1 cellular context compared by ENCODE assay signal in the genomic region with DNA sequence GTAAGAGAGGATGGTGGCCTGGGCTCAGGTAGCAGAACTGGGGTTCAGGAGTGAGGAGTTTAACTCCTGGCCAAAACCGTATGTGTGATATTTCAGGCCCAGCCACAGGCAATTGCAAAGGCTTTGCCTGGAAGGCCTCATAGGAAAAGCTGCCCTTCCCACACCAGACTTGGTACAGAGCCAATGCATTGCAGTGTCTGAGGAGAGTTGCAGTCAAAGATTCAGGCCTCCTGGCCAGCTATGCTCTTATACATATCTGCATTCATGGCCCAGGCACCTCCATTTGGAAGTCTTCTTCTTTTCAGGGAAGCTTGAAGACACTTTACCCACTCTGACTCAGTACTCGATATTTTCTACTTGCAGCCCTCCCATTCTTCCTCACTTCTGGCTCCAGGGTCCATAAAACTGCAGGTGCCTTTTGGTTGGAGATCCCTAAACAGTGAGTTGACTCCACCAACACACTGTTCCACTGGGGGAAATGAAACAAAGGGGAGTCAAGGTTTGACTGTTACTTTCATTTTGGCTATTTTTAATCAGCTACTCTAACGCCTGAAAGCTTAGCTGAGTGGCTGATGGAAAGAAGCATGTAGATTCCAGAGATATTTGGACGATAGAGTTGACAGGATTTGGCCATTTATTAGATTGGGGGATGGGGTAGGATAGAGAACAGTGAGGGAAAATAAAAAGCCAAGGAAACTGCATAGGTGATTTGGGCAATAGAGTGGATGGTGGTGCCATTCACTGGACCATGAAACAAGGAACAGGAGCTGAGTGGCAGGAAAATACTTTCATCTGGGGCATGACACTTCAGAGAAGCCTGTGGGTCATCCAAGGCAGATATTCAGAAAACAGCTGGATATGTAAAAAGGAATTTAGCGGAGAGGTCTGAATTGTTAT.
TF ChIP-seq lines count a peak whose summit lies in the region.

No MANE protein-coding gene starts in this region.

TF ChIP-seq in GM12878, 131 proteins besides CTCF, POLR2A, EP300 and RAD21 (continued from another document and continues in another):
- TF ChIP-seq RUNX3 (IDR thresholded peaks at IDR 0.05; ENCODE audit: low read length): peak; percentile 67
- peak; percentile 96 for TF ChIP-seq JUNB (IDR thresholded peaks at IDR 0.05)
- TF ChIP-seq, protein P1, sequence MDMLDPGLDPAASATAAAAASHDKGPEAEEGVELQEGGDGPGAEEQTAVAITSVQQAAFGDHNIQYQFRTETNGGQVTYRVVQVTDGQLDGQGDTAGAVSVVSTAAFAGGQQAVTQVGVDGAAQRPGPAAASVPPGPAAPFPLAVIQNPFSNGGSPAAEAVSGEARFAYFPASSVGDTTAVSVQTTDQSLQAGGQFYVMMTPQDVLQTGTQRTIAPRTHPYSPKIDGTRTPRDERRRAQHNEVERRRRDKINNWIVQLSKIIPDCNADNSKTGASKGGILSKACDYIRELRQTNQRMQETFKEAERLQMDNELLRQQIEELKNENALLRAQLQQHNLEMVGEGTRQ (IDR thresholded peaks at IDR 0.05; ENCODE audit: borderline replicate concordance, low read depth, low read length): no peak
- TF ChIP-seq PAX5 (IDR thresholded peaks at IDR 0.05; ENCODE audit: borderline replicate concordance, low read depth, low read length): peak; percentile 41; the same call in 1 of the 2 replicates
- TF ChIP-seq, protein P2, sequence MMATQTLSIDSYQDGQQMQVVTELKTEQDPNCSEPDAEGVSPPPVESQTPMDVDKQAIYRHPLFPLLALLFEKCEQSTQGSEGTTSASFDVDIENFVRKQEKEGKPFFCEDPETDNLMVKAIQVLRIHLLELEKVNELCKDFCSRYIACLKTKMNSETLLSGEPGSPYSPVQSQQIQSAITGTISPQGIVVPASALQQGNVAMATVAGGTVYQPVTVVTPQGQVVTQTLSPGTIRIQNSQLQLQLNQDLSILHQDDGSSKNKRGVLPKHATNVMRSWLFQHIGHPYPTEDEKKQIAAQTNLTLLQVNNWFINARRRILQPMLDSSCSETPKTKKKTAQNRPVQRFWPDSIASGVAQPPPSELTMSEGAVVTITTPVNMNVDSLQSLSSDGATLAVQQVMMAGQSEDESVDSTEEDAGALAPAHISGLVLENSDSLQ (IDR thresholded peaks at IDR 0.05): peak; percentile 35; the same call in 1 of the 2 replicates
- no peak for TF ChIP-seq TCF3 (IDR thresholded peaks at IDR 0.05; ENCODE audit: borderline replicate concordance, insufficient read depth, low read depth, low read length)
- TF ChIP-seq, protein P3, sequence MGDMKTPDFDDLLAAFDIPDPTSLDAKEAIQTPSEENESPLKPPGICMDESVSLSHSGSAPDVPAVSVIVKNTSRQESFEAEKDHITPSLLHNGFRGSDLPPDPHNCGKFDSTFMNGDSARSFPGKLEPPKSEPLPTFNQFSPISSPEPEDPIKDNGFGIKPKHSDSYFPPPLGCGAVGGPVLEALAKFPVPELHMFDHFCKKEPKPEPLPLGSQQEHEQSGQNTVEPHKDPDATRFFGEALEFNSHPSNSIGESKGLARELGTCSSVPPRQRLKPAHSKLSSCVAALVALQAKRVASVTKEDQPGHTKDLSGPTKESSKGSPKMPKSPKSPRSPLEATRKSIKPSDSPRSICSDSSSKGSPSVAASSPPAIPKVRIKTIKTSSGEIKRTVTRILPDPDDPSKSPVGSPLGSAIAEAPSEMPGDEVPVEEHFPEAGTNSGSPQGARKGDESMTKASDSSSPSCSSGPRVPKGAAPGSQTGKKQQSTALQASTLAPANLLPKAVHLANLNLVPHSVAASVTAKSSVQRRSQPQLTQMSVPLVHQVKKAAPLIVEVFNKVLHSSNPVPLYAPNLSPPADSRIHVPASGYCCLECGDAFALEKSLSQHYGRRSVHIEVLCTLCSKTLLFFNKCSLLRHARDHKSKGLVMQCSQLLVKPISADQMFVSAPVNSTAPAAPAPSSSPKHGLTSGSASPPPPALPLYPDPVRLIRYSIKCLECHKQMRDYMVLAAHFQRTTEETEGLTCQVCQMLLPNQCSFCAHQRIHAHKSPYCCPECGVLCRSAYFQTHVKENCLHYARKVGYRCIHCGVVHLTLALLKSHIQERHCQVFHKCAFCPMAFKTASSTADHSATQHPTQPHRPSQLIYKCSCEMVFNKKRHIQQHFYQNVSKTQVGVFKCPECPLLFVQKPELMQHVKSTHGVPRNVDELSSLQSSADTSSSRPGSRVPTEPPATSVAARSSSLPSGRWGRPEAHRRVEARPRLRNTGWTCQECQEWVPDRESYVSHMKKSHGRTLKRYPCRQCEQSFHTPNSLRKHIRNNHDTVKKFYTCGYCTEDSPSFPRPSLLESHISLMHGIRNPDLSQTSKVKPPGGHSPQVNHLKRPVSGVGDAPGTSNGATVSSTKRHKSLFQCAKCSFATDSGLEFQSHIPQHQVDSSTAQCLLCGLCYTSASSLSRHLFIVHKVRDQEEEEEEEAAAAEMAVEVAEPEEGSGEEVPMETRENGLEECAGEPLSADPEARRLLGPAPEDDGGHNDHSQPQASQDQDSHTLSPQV (IDR thresholded peaks at IDR 0.05): no peak
- no peak for TF ChIP-seq ZNF24 (IDR thresholded peaks at IDR 0.05)
- 0 out of 2 replicates have a peak, but pooled peaks have one; percentile 22 for TF ChIP-seq TAF1 (IDR thresholded peaks at IDR 0.05; ENCODE audit: borderline replicate concordance, low read depth, low read length)
- no peak for TF ChIP-seq MXI1 (IDR thresholded peaks at IDR 0.05; ENCODE audit: low read depth, low read length)
- TF ChIP-seq GATAD2B (conservative IDR thresholded peaks at IDR 0.05; ENCODE audit: low read depth): no peak
- no peak for TF ChIP-seq CBX3 (IDR thresholded peaks at IDR 0.05; ENCODE audit: borderline replicate concordance, low read depth)
- peak; percentile 33; the same call in 1 of the 2 replicates for TF ChIP-seq NBN (IDR thresholded peaks at IDR 0.05)
- no peak for TF ChIP-seq SMAD5 (IDR thresholded peaks at IDR 0.05; ENCODE audit: low read depth)
- TF ChIP-seq CREM (IDR thresholded peaks at IDR 0.05; ENCODE audit: low read depth): peak; percentile 79
- TF ChIP-seq, protein P4, sequence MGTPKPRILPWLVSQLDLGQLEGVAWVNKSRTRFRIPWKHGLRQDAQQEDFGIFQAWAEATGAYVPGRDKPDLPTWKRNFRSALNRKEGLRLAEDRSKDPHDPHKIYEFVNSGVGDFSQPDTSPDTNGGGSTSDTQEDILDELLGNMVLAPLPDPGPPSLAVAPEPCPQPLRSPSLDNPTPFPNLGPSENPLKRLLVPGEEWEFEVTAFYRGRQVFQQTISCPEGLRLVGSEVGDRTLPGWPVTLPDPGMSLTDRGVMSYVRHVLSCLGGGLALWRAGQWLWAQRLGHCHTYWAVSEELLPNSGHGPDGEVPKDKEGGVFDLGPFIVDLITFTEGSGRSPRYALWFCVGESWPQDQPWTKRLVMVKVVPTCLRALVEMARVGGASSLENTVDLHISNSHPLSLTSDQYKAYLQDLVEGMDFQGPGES (IDR thresholded peaks at IDR 0.05): no peak
- TF ChIP-seq FOS (IDR thresholded peaks at IDR 0.05; ENCODE audit: borderline replicate concordance, extremely low read depth, insufficient read length): no peak
- TF ChIP-seq KDM1A (IDR thresholded peaks at IDR 0.05; ENCODE audit: borderline replicate concordance): no peak
- peak; percentile 74; the same call in 1 of the 2 replicates for TF ChIP-seq CBX5 (IDR thresholded peaks at IDR 0.05; ENCODE audit: low read depth)
- TF ChIP-seq, protein P5, sequence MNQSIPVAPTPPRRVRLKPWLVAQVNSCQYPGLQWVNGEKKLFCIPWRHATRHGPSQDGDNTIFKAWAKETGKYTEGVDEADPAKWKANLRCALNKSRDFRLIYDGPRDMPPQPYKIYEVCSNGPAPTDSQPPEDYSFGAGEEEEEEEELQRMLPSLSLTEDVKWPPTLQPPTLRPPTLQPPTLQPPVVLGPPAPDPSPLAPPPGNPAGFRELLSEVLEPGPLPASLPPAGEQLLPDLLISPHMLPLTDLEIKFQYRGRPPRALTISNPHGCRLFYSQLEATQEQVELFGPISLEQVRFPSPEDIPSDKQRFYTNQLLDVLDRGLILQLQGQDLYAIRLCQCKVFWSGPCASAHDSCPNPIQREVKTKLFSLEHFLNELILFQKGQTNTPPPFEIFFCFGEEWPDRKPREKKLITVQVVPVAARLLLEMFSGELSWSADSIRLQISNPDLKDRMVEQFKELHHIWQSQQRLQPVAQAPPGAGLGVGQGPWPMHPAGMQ (IDR thresholded peaks at IDR 0.05; ENCODE audit: borderline replicate concordance): no peak
- TF ChIP-seq RCOR1 (conservative IDR thresholded peaks at IDR 0.05; ENCODE audit: low read depth, low read length): no peak
- peak; percentile 65 for TF ChIP-seq MEF2B (IDR thresholded peaks at IDR 0.05; ENCODE audit: partially characterized antibody, poor library complexity, severe bottlenecking)
- TF ChIP-seq YY1 (IDR thresholded peaks at IDR 0.05; ENCODE audit: low read depth, low read length): no peak
- no peak for TF ChIP-seq POU2F2 (IDR thresholded peaks at IDR 0.05; ENCODE audit: borderline replicate concordance, low read depth, low read length)
- peak; percentile 52; the same call in 1 of the 2 replicates for TF ChIP-seq MTA2 (IDR thresholded peaks at IDR 0.05; ENCODE audit: low read depth)
- TF ChIP-seq TBL1XR1 (IDR thresholded peaks at IDR 0.05; ENCODE audit: low read depth, low read length): no peak
- peak; percentile 91 for TF ChIP-seq SPI1 (IDR thresholded peaks at IDR 0.05; ENCODE audit: borderline replicate concordance, insufficient read depth, low read depth, low read length)
- no peak for TF ChIP-seq POLR2AphosphoS5 (IDR thresholded peaks at IDR 0.05; ENCODE audit: low read length)
- no peak for TF ChIP-seq BHLHE40 (IDR thresholded peaks at IDR 0.05; ENCODE audit: borderline replicate concordance in 1 of 2, low read depth in 2 of 2, low read length in 1 of 2)
- no peak for TF ChIP-seq CHD4 (IDR thresholded peaks at IDR 0.05)
- TF ChIP-seq, protein P6, sequence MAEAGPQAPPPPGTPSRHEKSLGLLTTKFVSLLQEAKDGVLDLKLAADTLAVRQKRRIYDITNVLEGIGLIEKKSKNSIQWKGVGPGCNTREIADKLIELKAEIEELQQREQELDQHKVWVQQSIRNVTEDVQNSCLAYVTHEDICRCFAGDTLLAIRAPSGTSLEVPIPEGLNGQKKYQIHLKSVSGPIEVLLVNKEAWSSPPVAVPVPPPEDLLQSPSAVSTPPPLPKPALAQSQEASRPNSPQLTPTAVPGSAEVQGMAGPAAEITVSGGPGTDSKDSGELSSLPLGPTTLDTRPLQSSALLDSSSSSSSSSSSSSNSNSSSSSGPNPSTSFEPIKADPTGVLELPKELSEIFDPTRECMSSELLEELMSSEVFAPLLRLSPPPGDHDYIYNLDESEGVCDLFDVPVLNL (IDR thresholded peaks at IDR 0.05; ENCODE audit: low read depth, low read length): no peak
- TF ChIP-seq, protein P7, sequence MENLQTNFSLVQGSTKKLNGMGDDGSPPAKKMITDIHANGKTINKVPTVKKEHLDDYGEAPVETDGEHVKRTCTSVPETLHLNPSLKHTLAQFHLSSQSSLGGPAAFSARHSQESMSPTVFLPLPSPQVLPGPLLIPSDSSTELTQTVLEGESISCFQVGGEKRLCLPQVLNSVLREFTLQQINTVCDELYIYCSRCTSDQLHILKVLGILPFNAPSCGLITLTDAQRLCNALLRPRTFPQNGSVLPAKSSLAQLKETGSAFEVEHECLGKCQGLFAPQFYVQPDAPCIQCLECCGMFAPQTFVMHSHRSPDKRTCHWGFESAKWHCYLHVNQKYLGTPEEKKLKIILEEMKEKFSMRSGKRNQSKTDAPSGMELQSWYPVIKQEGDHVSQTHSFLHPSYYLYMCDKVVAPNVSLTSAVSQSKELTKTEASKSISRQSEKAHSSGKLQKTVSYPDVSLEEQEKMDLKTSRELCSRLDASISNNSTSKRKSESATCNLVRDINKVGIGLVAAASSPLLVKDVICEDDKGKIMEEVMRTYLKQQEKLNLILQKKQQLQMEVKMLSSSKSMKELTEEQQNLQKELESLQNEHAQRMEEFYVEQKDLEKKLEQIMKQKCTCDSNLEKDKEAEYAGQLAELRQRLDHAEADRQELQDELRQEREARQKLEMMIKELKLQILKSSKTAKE (IDR thresholded peaks at IDR 0.05; ENCODE audit: low read depth, poor library complexity, severe bottlenecking): no peak
- TF ChIP-seq BMI1 (IDR thresholded peaks at IDR 0.05; ENCODE audit: borderline replicate concordance): no peak
- TF ChIP-seq SIN3A (IDR thresholded peaks at IDR 0.05; ENCODE audit: low read depth, low read length): no peak
- TF ChIP-seq, protein P8, sequence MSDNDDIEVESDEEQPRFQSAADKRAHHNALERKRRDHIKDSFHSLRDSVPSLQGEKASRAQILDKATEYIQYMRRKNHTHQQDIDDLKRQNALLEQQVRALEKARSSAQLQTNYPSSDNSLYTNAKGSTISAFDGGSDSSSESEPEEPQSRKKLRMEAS (IDR thresholded peaks at IDR 0.05; ENCODE audit: low read depth, low read length): no peak
- TF ChIP-seq EZH2 (IDR thresholded peaks at IDR 0.05; ENCODE audit: borderline replicate concordance, control insufficient read depth, low read depth, low read length): no peak
- TF ChIP-seq, protein P9, sequence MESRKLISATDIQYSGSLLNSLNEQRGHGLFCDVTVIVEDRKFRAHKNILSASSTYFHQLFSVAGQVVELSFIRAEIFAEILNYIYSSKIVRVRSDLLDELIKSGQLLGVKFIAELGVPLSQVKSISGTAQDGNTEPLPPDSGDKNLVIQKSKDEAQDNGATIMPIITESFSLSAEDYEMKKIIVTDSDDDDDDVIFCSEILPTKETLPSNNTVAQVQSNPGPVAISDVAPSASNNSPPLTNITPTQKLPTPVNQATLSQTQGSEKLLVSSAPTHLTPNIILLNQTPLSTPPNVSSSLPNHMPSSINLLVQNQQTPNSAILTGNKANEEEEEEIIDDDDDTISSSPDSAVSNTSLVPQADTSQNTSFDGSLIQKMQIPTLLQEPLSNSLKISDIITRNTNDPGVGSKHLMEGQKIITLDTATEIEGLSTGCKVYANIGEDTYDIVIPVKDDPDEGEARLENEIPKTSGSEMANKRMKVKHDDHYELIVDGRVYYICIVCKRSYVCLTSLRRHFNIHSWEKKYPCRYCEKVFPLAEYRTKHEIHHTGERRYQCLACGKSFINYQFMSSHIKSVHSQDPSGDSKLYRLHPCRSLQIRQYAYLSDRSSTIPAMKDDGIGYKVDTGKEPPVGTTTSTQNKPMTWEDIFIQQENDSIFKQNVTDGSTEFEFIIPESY (IDR thresholded peaks at IDR 0.05): no peak
- TF ChIP-seq ZSCAN29 (IDR thresholded peaks at IDR 0.05): no peak
- no peak for TF ChIP-seq ZNF274 (IDR thresholded peaks at IDR 0.05; ENCODE audit: insufficient read depth, insufficient read length)
- no peak for TF ChIP-seq SMC3 (IDR thresholded peaks at IDR 0.05; ENCODE audit: borderline replicate concordance, low read length)
- TF ChIP-seq, protein P10, sequence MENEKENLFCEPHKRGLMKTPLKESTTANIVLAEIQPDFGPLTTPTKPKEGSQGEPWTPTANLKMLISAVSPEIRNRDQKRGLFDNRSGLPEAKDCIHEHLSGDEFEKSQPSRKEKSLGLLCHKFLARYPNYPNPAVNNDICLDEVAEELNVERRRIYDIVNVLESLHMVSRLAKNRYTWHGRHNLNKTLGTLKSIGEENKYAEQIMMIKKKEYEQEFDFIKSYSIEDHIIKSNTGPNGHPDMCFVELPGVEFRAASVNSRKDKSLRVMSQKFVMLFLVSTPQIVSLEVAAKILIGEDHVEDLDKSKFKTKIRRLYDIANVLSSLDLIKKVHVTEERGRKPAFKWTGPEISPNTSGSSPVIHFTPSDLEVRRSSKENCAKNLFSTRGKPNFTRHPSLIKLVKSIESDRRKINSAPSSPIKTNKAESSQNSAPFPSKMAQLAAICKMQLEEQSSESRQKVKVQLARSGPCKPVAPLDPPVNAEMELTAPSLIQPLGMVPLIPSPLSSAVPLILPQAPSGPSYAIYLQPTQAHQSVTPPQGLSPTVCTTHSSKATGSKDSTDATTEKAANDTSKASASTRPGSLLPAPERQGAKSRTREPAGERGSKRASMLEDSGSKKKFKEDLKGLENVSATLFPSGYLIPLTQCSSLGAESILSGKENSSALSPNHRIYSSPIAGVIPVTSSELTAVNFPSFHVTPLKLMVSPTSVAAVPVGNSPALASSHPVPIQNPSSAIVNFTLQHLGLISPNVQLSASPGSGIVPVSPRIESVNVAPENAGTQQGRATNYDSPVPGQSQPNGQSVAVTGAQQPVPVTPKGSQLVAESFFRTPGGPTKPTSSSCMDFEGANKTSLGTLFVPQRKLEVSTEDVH (IDR thresholded peaks at IDR 0.05; ENCODE audit: low read depth, partially characterized antibody): no peak
